In the genomic region with DNA sequence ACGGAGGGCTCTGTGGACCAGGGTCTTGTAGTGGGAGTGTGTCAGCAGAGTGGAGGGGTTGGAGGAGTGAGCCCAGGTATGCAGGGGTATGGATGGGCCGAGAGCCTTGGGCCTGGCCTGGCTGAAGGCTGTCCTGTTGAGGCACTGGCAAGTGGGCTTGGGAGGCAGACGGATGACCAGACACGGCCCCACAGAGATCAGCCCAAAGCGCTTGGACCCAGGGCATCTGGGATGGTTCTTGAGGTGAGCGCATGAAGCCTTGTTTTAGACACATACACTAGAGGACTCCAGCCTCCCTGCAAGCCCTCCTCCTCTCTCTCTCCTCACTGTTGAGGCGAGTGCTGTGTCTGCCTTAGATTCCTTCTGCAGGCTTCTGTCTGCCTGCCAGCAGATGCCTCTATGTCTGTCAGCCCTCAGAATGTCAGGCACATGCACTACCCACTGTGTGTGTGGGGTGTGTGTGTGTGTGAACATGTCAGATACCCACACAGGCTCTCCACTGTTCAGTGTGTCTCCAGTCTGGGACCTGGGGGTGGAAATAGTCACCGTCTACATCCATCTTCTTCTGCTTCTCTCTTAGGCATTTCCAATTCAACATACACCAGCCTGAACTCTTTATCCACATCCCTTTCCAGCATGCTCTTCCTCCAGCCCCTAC, we compare ENCODE assay signal across 2 cellular contexts.
TF ChIP-seq lines count a peak whose summit lies in the region.

No MANE protein-coding gene starts in this region.

TF ChIP-seq in A549, 52 proteins besides CTCF, POLR2A, EP300 and RAD21:
- TF ChIP-seq SMC3 (IDR thresholded peaks at IDR 0.05), result 0 out of 3 replicates have a peak, but pooled peaks have one; percentile 21
TF ChIP-seq in A549: peak in this region for 1; not testable (repeated sequence) for 51.

TF ChIP-seq in IMR-90, 13 proteins besides CTCF, POLR2A, EP300 and RAD21:
- TF ChIP-seq SMC3 (IDR thresholded peaks at IDR 0.05; ENCODE audit: low read depth, low read length), result 0 out of 2 replicates have a peak, but pooled peaks have one; percentile 10
TF ChIP-seq in IMR-90: peak in this region for 1; not testable (repeated sequence) for 12.
